Comparison of ENCODE assay signal across 8 cellular contexts in genomic region chr10:124719213-124719851, GRCh38. TPM values are rescaled to one million over a fixed set of nuclear protein-coding genes. Genes with fewer than 3 reads are reported as not detected.
DNase-seq lines count a peak whose midpoint lies in the region; ATAC-seq and TF ChIP-seq lines count a peak whose summit lies in the region.

No MANE protein-coding gene starts in this region.

- H3K4me1 ChIP-seq in HCT116 (ENCODE audit: control insufficient read depth in 1 of 2, insufficient read depth in 2 of 2, low read length in 2 of 2) (peaks cover 7 to 28% of the 10 kb centered on the region in 2 experiments; a peak in 3 of 4 replicates), neural progenitor cell (peaks cover 30% of the 10 kb centered on the region)

- H3K9me3 ChIP-seq in HCT116 (ENCODE audit: control insufficient read depth in 1 of 2, insufficient read depth in 1 of 2, low read depth in 1 of 2, low read length in 2 of 2) (no peaks in the 10 kb centered on the region), neural progenitor cell (ENCODE audit: low read depth) (no peaks in the 10 kb centered on the region)

- no peaks in the 10 kb centered on the region for H3K27me3 Mint-ChIP-seq in neural progenitor cell (ENCODE audit: insufficient read depth, low read depth)

- BruUV-seq in HCT116 (replicated peaks; lab: Mats Ljungman, UMichigan) = no TSS peak

- H3K27ac Mint-ChIP-seq in neural progenitor cell = peak overlapping the region; percentile 11

- intact Hi-C loops in HCT116 (cut with micrococcal nuclease) = no loop called here

- POLR2A ChIA-PET in HCT116 (lab: Charles Lee) = no interaction called here

- TF ChIP-seq RAD21 in HCT116 (IDR thresholded peaks at IDR 0.05; ENCODE audit: low read depth) = no peak

- TF ChIP-seq POLR2A in HCT116 (IDR thresholded peaks at IDR 0.05; ENCODE audit: borderline replicate concordance, extremely low read depth, insufficient read depth, insufficient read length) = no peak

- H3K27me3 ChIP-seq in HCT116 (ENCODE audit: insufficient read depth, low read length) = no peaks in the 10 kb centered on the region
- no peaks in the 10 kb centered on the region for H3K27me3 ChIP-seq in neural progenitor cell

- peak; percentile 65 for TF ChIP-seq CTCF in GM13977 (IDR thresholded peaks at IDR 0.05; ENCODE audit: extremely low read depth, insufficient read depth, missing control alignments)
- TF ChIP-seq CTCF in HCT116 (IDR thresholded peaks at IDR 0.05 in 2 of 3, conservative IDR thresholded peaks at IDR 0.05 in 1 of 3; ENCODE audit: borderline replicate concordance in 1 of 3, insufficient read depth in 1 of 3, low read depth in 2 of 3, low read length in 2 of 3) = peak in 2 of 3 experiments; percentile 53 to 57; a peak in 4 of 6 replicates
- peak; percentile 36 for TF ChIP-seq CTCF in neural progenitor cell (IDR thresholded peaks at IDR 0.05)

- H2AFZ ChIP-seq in HCT116 (ENCODE audit: low read depth, low read length, poor library complexity, severe bottlenecking) (no peak overlapping the region), neural progenitor cell (replicated peaks) (no peak overlapping the region)

- DNase-seq in GM13977 (ENCODE audit: low spot score) (peak; percentile 75), HCT116 (ENCODE audit: low read depth, low spot score) (no peak), MV-4-11 (lab: John Stamatoyannopoulos, UW) (peak; percentile 68), activated T-cell treated with anti-CD3 and anti-CD28 coated beads for 4 hours (peak; percentile 51), neural progenitor cell (ENCODE audit: low spot score) (peak; percentile 42), DMS153 (lab: John Stamatoyannopoulos, UW) (no peak), NCI-H446 (lab: John Stamatoyannopoulos, UW) (no peak)

- CTCF ChIA-PET in HCT116 (lab: Charles Lee) = interaction anchor here (1.7 to 5.0 kb wide), 2 partner anchors 17 to 21 kb away, joined by 5 to 25 read pairs; no protein-coding TSS in a partner anchor

- ATAC-seq in HCT116 = peak; percentile 68
- peak; percentile 76 for ATAC-seq in esophagus mucosa

- H3K79me2 ChIP-seq in HCT116 (ENCODE audit: insufficient read depth, low read length) (no peaks in the 10 kb centered on the region; the same call in 1 of the 2 replicates), neural progenitor cell (ENCODE audit: low read depth) (peaks cover 94% of the 10 kb centered on the region)

- no peak overlapping the region for H3K4me2 ChIP-seq in HCT116 (ENCODE audit: low read length)
- H3K4me2 ChIP-seq in neural progenitor cell = no peak overlapping the region

- H3K27ac ChIP-seq in HCT116 (ENCODE audit: low read depth, low read length) = no peak overlapping the region
- no peak overlapping the region for H3K27ac ChIP-seq in neural progenitor cell

- H3K4me3 Mint-ChIP-seq in neural progenitor cell = no peak overlapping the region

- RAD21 ChIA-PET in HCT116 (lab: Charles Lee; ENCODE audit: low non-redundant PET in 1 of 2, low total read pairs in 2 of 2, uncharacterized antibody in 2 of 2, unreplicated experiment in 2 of 2) = no interaction called here

- H3K36me3 ChIP-seq in HCT116 (ENCODE audit: control insufficient read depth in 1 of 2, insufficient read depth in 2 of 2, low read length in 2 of 2) = no peaks in the 10 kb centered on the region
- H3K36me3 ChIP-seq in neural progenitor cell = no peaks in the 10 kb centered on the region

- H3K9ac ChIP-seq in HCT116 (ENCODE audit: low read length) = no peak overlapping the region
- H3K9ac ChIP-seq in neural progenitor cell = no peak overlapping the region

- H3K4me3 ChIP-seq in HCT116 (replicated peaks in 1 of 2; ENCODE audit: low read depth in 1 of 2, low read length in 2 of 2) = no peak overlapping the region
- H3K4me3 ChIP-seq in neural progenitor cell = no peak overlapping the region

- peaks cover 1% of the 10 kb centered on the region for H3K36me3 Mint-ChIP-seq in neural progenitor cell

- H3F3A ChIP-seq in neural progenitor cell (ENCODE audit: low read depth) = peaks cover 4% of the 10 kb centered on the region

- H3K9me2 ChIP-seq in HCT116 (ENCODE audit: insufficient read depth) = no peaks in the 10 kb centered on the region

- H3K9me3 Mint-ChIP-seq in neural progenitor cell = no peaks in the 10 kb centered on the region

- H3K4me1 Mint-ChIP-seq in neural progenitor cell = peaks cover 57% of the 10 kb centered on the region

- in situ Hi-C loops in GM13977 (cut with MboI; ENCODE audit: low pct_unique_long_range_greater_than_20kb, low sequenced_read_pairs, unreplicated experiment) = no loop called here

- no peaks in the 10 kb centered on the region for H4K20me1 ChIP-seq in HCT116 (ENCODE audit: insufficient read depth)
- H4K20me1 ChIP-seq in neural progenitor cell (ENCODE audit: low read depth) = peaks cover 99% of the 10 kb centered on the region

TF ChIP-seq in HCT116, 20 proteins besides CTCF, POLR2A, EP300 and RAD21:
- no peak for TF ChIP-seq CBX3 (IDR thresholded peaks at IDR 0.05; ENCODE audit: low read depth)
- TF ChIP-seq TCF7L2 (IDR thresholded peaks at IDR 0.05; ENCODE audit: borderline replicate concordance, extremely low read depth, insufficient read depth, insufficient read length) = no peak
- TF ChIP-seq FOSL1 (IDR thresholded peaks at IDR 0.05; ENCODE audit: low read depth) = no peak
- no peak for TF ChIP-seq ELF1 (IDR thresholded peaks at IDR 0.05; ENCODE audit: borderline replicate concordance, low read depth)

RNA-seq across cellular contexts. Expression of gene FAM53B, which starts 24.8 kb away (rescaled TPM):
- 19.6 TPM for total RNA-seq in HCT116 (2021; ENCODE audit: unreplicated experiment)
- 7.9 and 9.7 TPM in 2 replicates for polyA plus RNA-seq in HCT116 (2012)
- 24.9 TPM for total RNA-seq in esophagus mucosa
- total RNA-seq in neural progenitor cell (ENCODE audit: low replicate concordance) = 15.3 and 44.1 TPM in 2 replicates

Comparison
In these comparisons a context has a peak if more than half of its experiments do, and no peak if none do; other contexts are left out.
1. DNase-seq: peak in GM13977 (single experiment), MV-4-11 (single experiment), activated T-cell treated with anti-CD3 and anti-CD28 coated beads for 4 hours (single experiment) and neural progenitor cell (single experiment); none in HCT116 (single experiment), DMS153 (single experiment) and NCI-H446 (0 of 2).
2. Peak in every context shown above with its lines, with median percentiles within 50 percentile points of each other: CTCF ChIP-seq.